In the genomic region with DNA sequence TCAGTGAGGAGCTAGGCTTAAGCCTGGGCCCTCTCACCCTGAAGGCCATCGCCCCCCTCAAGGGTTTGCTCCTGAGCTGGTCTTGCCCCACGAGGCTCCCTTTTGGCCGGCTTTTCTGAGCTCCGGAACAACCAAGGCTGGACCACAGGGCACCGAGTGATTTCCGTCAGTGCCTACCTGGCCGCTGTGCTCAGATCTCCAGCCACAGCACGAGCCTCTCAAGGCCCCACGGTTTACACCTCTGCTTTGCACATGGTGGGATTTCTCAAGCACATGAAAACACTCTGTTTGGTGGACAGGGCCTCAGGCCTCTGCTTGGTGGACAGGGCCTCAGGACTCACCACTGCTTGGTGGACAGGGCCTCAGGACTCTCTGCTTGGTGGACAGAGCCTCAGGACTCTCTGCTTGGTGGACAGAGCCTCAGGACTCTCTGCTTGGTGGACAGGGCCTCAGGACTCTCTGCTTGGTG, we compare ENCODE assay signal across 20 cellular contexts. TPM values are rescaled to one million over a fixed set of nuclear protein-coding genes. Genes with fewer than 3 reads are reported as not detected.
DNase-seq lines count a peak whose midpoint lies in the region; ATAC-seq and TF ChIP-seq lines count a peak whose summit lies in the region.
"Had no signal": no experiment of that assay in that cellular context is flagged by ENCODE, and none has a peak within 500 bp of the region (broad histone marks: within the 10 kb centered on the region; RNA-seq: fewer than 3 reads in every experiment).

No MANE protein-coding gene starts in this region.

- no peaks in the 10 kb centered on the region for H3K9me3 ChIP-seq in breast epithelium
- no peaks in the 10 kb centered on the region for H3K9me3 ChIP-seq in upper lobe of right lung
- H3K9me3 ChIP-seq in ascending aorta = no peaks in the 10 kb centered on the region
- H3K9me3 ChIP-seq: tibial nerve had no signal

- H3K4me3 ChIP-seq in breast epithelium = no peak overlapping the region
- no peak overlapping the region for H3K4me3 ChIP-seq in upper lobe of right lung
- no peak overlapping the region for H3K4me3 ChIP-seq in ascending aorta
- H3K4me3 ChIP-seq: neural progenitor cell, tibial nerve had no signal

- H3K4me1 ChIP-seq in breast epithelium (peaks cover 4% of the 10 kb centered on the region in 2 donors), upper lobe of right lung (peaks cover 23% of the 10 kb centered on the region), ascending aorta (no peaks in the 10 kb centered on the region)
- H3K4me1 ChIP-seq: neural progenitor cell had no signal

- intact Hi-C loops in breast epithelium (cut with DNase I; ENCODE audit: low total_unique reads) (no loop called here), upper lobe of right lung (cut with DNase I) (no loop called here), ascending aorta (cut with DNase I) (no loop called here)

- no peak overlapping the region for H3K27ac Mint-ChIP-seq in activated naive CD8-positive, alpha-beta T cell treated with anti-CD3 and anti-CD28 coated beads, Interleukin-2, amount 10 ng/mL, durations not matched to agents 7 days and 5 days
- no peak overlapping the region for H3K27ac Mint-ChIP-seq in activated naive CD8-positive, alpha-beta T cell treated with anti-CD3 and anti-CD28 coated beads for 36 hours
- H3K27ac Mint-ChIP-seq in mesothelial cell of epicardium = peak overlapping the region; percentile 21
- H3K27ac Mint-ChIP-seq: neural progenitor cell had no signal

- POLR2A ChIA-PET in activated naive CD8-positive, alpha-beta T cell treated with anti-CD3 and anti-CD28 coated beads, Interleukin-2, amount 10 ng/mL, durations not matched to agents 7 days and 5 days (lab: Charles Lee) = interaction anchor here (1.0 kb wide), 1 partner anchor 10 kb away, joined by 3 read pairs; no protein-coding TSS in a partner anchor

- DNase-seq in activated naive CD8-positive, alpha-beta T cell treated with anti-CD3 and anti-CD28 coated beads, Interleukin-2, amount 10 ng/mL, durations not matched to agents 7 days and 5 days = peak; percentile 17
- DNase-seq in activated naive CD8-positive, alpha-beta T cell treated with anti-CD3 and anti-CD28 coated beads for 36 hours = no peak
- DNase-seq in breast epithelium (ENCODE audit: low spot score in 2 of 2) (peak in 1 of 2 donors; percentile 22), mesothelial cell of epicardium (ENCODE audit: low spot score in 2 of 2, unreplicated experiment in 2 of 2) (no peak), upper lobe of right lung (peak; percentile 60), ascending aorta (ENCODE audit: low spot score in 2 of 2) (no peak)
- DNase-seq: amygdala, hypothalamus, NCI-H187 treated with DMSO at 0.1 percent for 48 hours, NCI-H524 treated with DMSO at 0.1 percent for 48 hours had no signal

- ATAC-seq in activated naive CD8-positive, alpha-beta T cell treated with anti-CD3 and anti-CD28 coated beads, Interleukin-2, amount 10 ng/mL, durations not matched to agents 7 days and 5 days (ENCODE audit: low read depth) = no peak
- no peak for ATAC-seq in upper lobe of right lung
- no peak for ATAC-seq in GM21786 (IDR thresholded peaks at IDR 0.05; ENCODE audit: unreplicated experiment)
- ATAC-seq in GM18867 (IDR thresholded peaks at IDR 0.05; ENCODE audit: unreplicated experiment) = no peak
- ATAC-seq: activated CD4-positive, CD25-positive, alpha-beta regulatory T cell treated with anti-CD3 and anti-CD28 coated beads, Interleukin-2, amount 50 U/mL, for 24 hours had no signal

- H3K4me1 Mint-ChIP-seq in activated naive CD8-positive, alpha-beta T cell treated with anti-CD3 and anti-CD28 coated beads, Interleukin-2, amount 10 ng/mL, durations not matched to agents 7 days and 5 days = peaks cover 9% of the 10 kb centered on the region
- H3K4me1 Mint-ChIP-seq in activated naive CD8-positive, alpha-beta T cell treated with anti-CD3 and anti-CD28 coated beads for 36 hours = no peaks in the 10 kb centered on the region
- H3K4me1 Mint-ChIP-seq in mesothelial cell of epicardium = no peaks in the 10 kb centered on the region

- H3K27ac ChIP-seq in breast epithelium = peak overlapping the region; percentile 45 to 91
- H3K27ac ChIP-seq in upper lobe of right lung = no peak overlapping the region
- peak overlapping the region in 1 of 2 donors; percentile 53 for H3K27ac ChIP-seq in ascending aorta
- H3K27ac ChIP-seq: neural progenitor cell had no signal

- H3K36me3 ChIP-seq in breast epithelium = peaks cover 6% of the 10 kb centered on the region
- H3K36me3 ChIP-seq in upper lobe of right lung = peaks cover 60% of the 10 kb centered on the region
- peaks cover 45 to 59% of the 10 kb centered on the region in 2 donors for H3K36me3 ChIP-seq in ascending aorta
- H3K36me3 ChIP-seq: neural progenitor cell had no signal

- H3K36me3 Mint-ChIP-seq in activated naive CD8-positive, alpha-beta T cell treated with anti-CD3 and anti-CD28 coated beads, Interleukin-2, amount 10 ng/mL, durations not matched to agents 7 days and 5 days = peaks cover 13% of the 10 kb centered on the region
- peaks cover 8% of the 10 kb centered on the region for H3K36me3 Mint-ChIP-seq in activated naive CD8-positive, alpha-beta T cell treated with anti-CD3 and anti-CD28 coated beads for 36 hours
- H3K36me3 Mint-ChIP-seq in mesothelial cell of epicardium = peaks cover 63% of the 10 kb centered on the region

- H3K27me3 ChIP-seq in breast epithelium (no peaks in the 10 kb centered on the region), upper lobe of right lung (no peaks in the 10 kb centered on the region), ascending aorta (no peaks in the 10 kb centered on the region)
- H3K27me3 ChIP-seq: neural progenitor cell, tibial nerve had no signal

- TF ChIP-seq CTCF in breast epithelium (IDR thresholded peaks at IDR 0.05) = no peak
- TF ChIP-seq CTCF in mesothelial cell of epicardium (IDR thresholded peaks at IDR 0.05; ENCODE audit: unreplicated experiment) = no peak
- TF ChIP-seq CTCF in upper lobe of right lung (IDR thresholded peaks at IDR 0.05) = no peak
- TF ChIP-seq CTCF in ascending aorta (IDR thresholded peaks at IDR 0.05) = no peak

- H3K9me3 Mint-ChIP-seq in activated naive CD8-positive, alpha-beta T cell treated with anti-CD3 and anti-CD28 coated beads, Interleukin-2, amount 10 ng/mL, durations not matched to agents 7 days and 5 days = no peaks in the 10 kb centered on the region
- H3K9me3 Mint-ChIP-seq in activated naive CD8-positive, alpha-beta T cell treated with anti-CD3 and anti-CD28 coated beads for 36 hours = no peaks in the 10 kb centered on the region
- peaks cover 23% of the 10 kb centered on the region for H3K9me3 Mint-ChIP-seq in mesothelial cell of epicardium
- H3K9me3 Mint-ChIP-seq: CD8-positive, alpha-beta memory T cell; neural progenitor cell; T-helper 2 cell treated with Interferon-gamma antibody and Interleukin-4, amounts not matched to agents 5 μg/mL and 100 μg/mL, for 36 hours had no signal

- no peak overlapping the region for H3K4me3 Mint-ChIP-seq in activated naive CD8-positive, alpha-beta T cell treated with anti-CD3 and anti-CD28 coated beads, Interleukin-2, amount 10 ng/mL, durations not matched to agents 7 days and 5 days
- H3K4me3 Mint-ChIP-seq in activated naive CD8-positive, alpha-beta T cell treated with anti-CD3 and anti-CD28 coated beads for 36 hours = no peak overlapping the region
- H3K4me3 Mint-ChIP-seq in mesothelial cell of epicardium = no peak overlapping the region
- H3K4me3 Mint-ChIP-seq: CD8-positive, alpha-beta memory T cell; neural progenitor cell; T-helper 2 cell treated with Interferon-gamma antibody and Interleukin-4, amounts not matched to agents 5 μg/mL and 100 μg/mL, for 36 hours had no signal

- no peak for TF ChIP-seq POLR2A in breast epithelium (IDR thresholded peaks at IDR 0.05)

- H3K27me3 Mint-ChIP-seq in activated naive CD8-positive, alpha-beta T cell treated with anti-CD3 and anti-CD28 coated beads, Interleukin-2, amount 10 ng/mL, durations not matched to agents 7 days and 5 days = no peaks in the 10 kb centered on the region
- no peaks in the 10 kb centered on the region for H3K27me3 Mint-ChIP-seq in activated naive CD8-positive, alpha-beta T cell treated with anti-CD3 and anti-CD28 coated beads for 36 hours
- H3K27me3 Mint-ChIP-seq in mesothelial cell of epicardium (ENCODE audit: low read depth) = no peaks in the 10 kb centered on the region
- H3K27me3 Mint-ChIP-seq: CD8-positive, alpha-beta memory T cell had no signal

RNA-seq across cellular contexts. Expression of gene CLPTM1L, which starts 15.8 kb away (rescaled TPM):
- 10 to 100 TPM; 80.9 to 82.7 TPM for total RNA-seq in activated naive CD8-positive, alpha-beta T cell treated with anti-CD3 and anti-CD28 coated beads, Interleukin-2, amount 10 ng/mL, durations not matched to agents 7 days and 5 days
- 10 to 100 TPM; 90.0 to 91.6 TPM for total RNA-seq in activated naive CD8-positive, alpha-beta T cell treated with anti-CD3 and anti-CD28 coated beads for 36 hours
- 100 to 1,000 TPM in 2 of 3 donors, 10 to 100 TPM in 1; 94.0 to 121 (median 107) TPM for total RNA-seq in breast epithelium
- 79.3 to 83.9 TPM (median 83.7 TPM) in 3 replicates for total RNA-seq in mesothelial cell of epicardium
- total RNA-seq in upper lobe of right lung = 153 TPM
- total RNA-seq in ascending aorta = 23.6 TPM

RNA-seq across cellular contexts. Expression of gene TERT, which starts 34.3 kb away (rescaled TPM):
- under 1 TPM in 1 of 2 experiments, not detected in 1; 0.36 TPM for total RNA-seq in activated naive CD8-positive, alpha-beta T cell treated with anti-CD3 and anti-CD28 coated beads, Interleukin-2, amount 10 ng/mL, durations not matched to agents 7 days and 5 days
- 1 to 10 TPM; 6.0 to 6.2 TPM for total RNA-seq in activated naive CD8-positive, alpha-beta T cell treated with anti-CD3 and anti-CD28 coated beads for 36 hours
- total RNA-seq in breast epithelium (under 1 TPM in 1 of 3 donors, not detected in 2; under 0.01 TPM), mesothelial cell of epicardium (0.16 to 0.33 TPM (median 0.20 TPM) in 3 replicates), upper lobe of right lung (not detected), ascending aorta (not detected)
- total RNA-seq: cerebellum, fibroblast of villous mesenchyme, kidney epithelial cell, tibial nerve had no signal

Comparison
In these comparisons a context has a peak if more than half of its experiments do, and no peak if none do; other contexts are left out.
1. DNase-seq: peak in activated naive CD8-positive, alpha-beta T cell treated with anti-CD3 and anti-CD28 coated beads, Interleukin-2, amount 10 ng/mL, durations not matched to agents 7 days and 5 days (single experiment) and upper lobe of right lung (single experiment); none in activated naive CD8-positive, alpha-beta T cell treated with anti-CD3 and anti-CD28 coated beads for 36 hours (single experiment), mesothelial cell of epicardium (0 of 2) and ascending aorta (0 of 2).